17 cellular contexts compared by ENCODE assay signal in genomic region chr13:52736891-52737290, GRCh38.
DNase-seq lines count a peak whose midpoint lies in the region; ATAC-seq, FAIRE-seq and TF ChIP-seq lines count a peak whose summit lies in the region.
"Had no signal": no experiment of that assay in that cellular context is flagged by ENCODE, and none has a peak within 500 bp of the region (broad histone marks: within the 10 kb centered on the region; RNA-seq: fewer than 3 reads in every experiment).

No MANE protein-coding gene starts in this region.

- DNase-seq in D721Med (ENCODE audit: insufficient read length, low spot score): peak; percentile 19
- DNase-seq in NCI-H82 (lab: John Stamatoyannopoulos, UW): peak; percentile 99
- no peak for DNase-seq in DMS53 treated with DMSO at 0.1 percent for 48 hours (lab: John Stamatoyannopoulos, UW; ENCODE audit: unreplicated experiment)
- DNase-seq in SHP77 treated with DMSO at 0.1 percent for 48 hours (lab: John Stamatoyannopoulos, UW): no peak
- DNase-seq: CD8-positive, alpha-beta T cell; COR-L47; GF-D8; HCEC 1CT; HFFc6 had no signal

- H3K4me1 ChIP-seq in HUES48 (ENCODE audit: control insufficient read depth, insufficient read depth, low read length) (peaks cover 43% of the 10 kb centered on the region), iPS-18a (ENCODE audit: control insufficient read depth, low read depth, low read length) (peaks cover 32% of the 10 kb centered on the region)

- H3K27me3 ChIP-seq in HUES48 (ENCODE audit: control insufficient read depth, insufficient read depth, low read length) (peaks cover 5% of the 10 kb centered on the region), iPS-18a (ENCODE audit: control insufficient read depth, insufficient read depth, low read length) (no peaks in the 10 kb centered on the region)

- peak overlapping the region; percentile 69; the same call in 1 of the 2 replicates for H3K4me3 ChIP-seq in HUES48 (ENCODE audit: low read depth, low read length)
- H3K4me3 ChIP-seq in iPS-18a (ENCODE audit: low read length): peak overlapping the region; percentile 81

- TF ChIP-seq CTCF in D721Med (IDR thresholded peaks at IDR 0.05; ENCODE audit: insufficient read depth, missing control alignments): no peak

- no peak overlapping the region; the same call in 1 of the 2 replicates for H3K9ac ChIP-seq in HUES48 (ENCODE audit: low read depth, low read length)
- no peak overlapping the region for H3K9ac ChIP-seq in iPS-18a (ENCODE audit: low read length)
- H3K9ac ChIP-seq: KMS-11 had no signal

- H3K36me3 ChIP-seq in HUES48 (ENCODE audit: control insufficient read depth, insufficient read depth, low read length): peaks cover 39% of the 10 kb centered on the region
- H3K36me3 ChIP-seq in iPS-18a (ENCODE audit: control insufficient read depth, low read depth, low read length): peaks cover 22% of the 10 kb centered on the region

- H3K9me3 ChIP-seq in HUES48 (ENCODE audit: control insufficient read depth, insufficient read depth, low read length) (no peaks in the 10 kb centered on the region), iPS-18a (ENCODE audit: control insufficient read depth, low read depth, low read length) (no peaks in the 10 kb centered on the region)

- ATAC-seq in GM21717 (IDR thresholded peaks at IDR 0.05; ENCODE audit: unreplicated experiment) (no peak), GM21447 (IDR thresholded peaks at IDR 0.05; ENCODE audit: unreplicated experiment) (no peak)
- ATAC-seq: CD8-positive, alpha-beta T cell; HepG2 had no signal

- FAIRE-seq in D721Med (lab: Jason Lieb, UNC): peak; percentile 44
- FAIRE-seq: GM19239, HepG2 had no signal

- H3K27ac ChIP-seq in HUES48 (ENCODE audit: low read depth, low read length) (peak overlapping the region; percentile 87), iPS-18a (ENCODE audit: low read length) (peak overlapping the region; percentile 5)
- H3K27ac ChIP-seq: 22Rv1, KMS-11 had no signal

Comparison
In these comparisons a context has a peak if more than half of its experiments do, and no peak if none do; other contexts are left out.
1. DNase-seq: peak in D721Med (single experiment) and NCI-H82 (single experiment); none in DMS53 treated with DMSO at 0.1 percent for 48 hours (single experiment) and SHP77 treated with DMSO at 0.1 percent for 48 hours (single experiment).